Comparison of ENCODE assay signal across 8 cellular contexts in genomic region chr2:218074031-218074430, GRCh38. TPM values are rescaled to one million over a fixed set of nuclear protein-coding genes. Genes with fewer than 3 reads are reported as not detected.
A peak's percentile ranks its signal among the peaks of the same experiment; 100 is the strongest.
DNase-seq lines count a peak whose midpoint lies in the region; ATAC-seq lines count a peak whose summit lies in the region.

No MANE protein-coding gene starts in this region.

- H3K27ac ChIP-seq in mesenchymal stem cell (ENCODE audit: low read length, poor library complexity, severe bottlenecking), result no peak overlapping the region

- no peaks in the 10 kb centered on the region for H3K9me3 Mint-ChIP-seq in activated T-cell treated with anti-CD3 and anti-CD28 coated beads, Interleukin-2, amount 50 U/mL, for 24 hours

- no peak overlapping the region for H3K23ac ChIP-seq in mesenchymal stem cell (ENCODE audit: low read length in 2 of 2)

- no peak overlapping the region for H2BK120ac ChIP-seq in mesenchymal stem cell (ENCODE audit: low read depth, low read length)

- peak; percentile 15 for DNase-seq in activated T-cell treated with anti-CD3 and anti-CD28 coated beads for 48 hours (ENCODE audit: low read depth)
- no peak for DNase-seq in activated T-cell treated with anti-CD3 and anti-CD28 coated beads, Interleukin-2, amount 50 U/mL, for 24 hours
- peak; percentile 37 for DNase-seq in M059J (ENCODE audit: low read depth)
- peak; percentile 46 for DNase-seq in astrocyte of the hippocampus (ENCODE audit: low read depth, low spot score)
- DNase-seq in mesenchymal stem cell, result peak; percentile 36
- DNase-seq in NCI-H2029 treated with DMSO at 0.1 percent for 48 hours (lab: John Stamatoyannopoulos, UW), result no peak
- no peak for DNase-seq in effector CD4-positive, alpha-beta T cell

- H3K9me3 ChIP-seq in mesenchymal stem cell (ENCODE audit: control insufficient read depth, low read length), result no peaks in the 10 kb centered on the region

- H4K91ac ChIP-seq in mesenchymal stem cell (ENCODE audit: low read length), result no peak overlapping the region

- H2AK5ac ChIP-seq in mesenchymal stem cell (ENCODE audit: low read length, severe bottlenecking), result no peak overlapping the region

- H2BK15ac ChIP-seq in mesenchymal stem cell (ENCODE audit: low read depth, poor library complexity, severe bottlenecking), result no peak overlapping the region

- H3K4ac ChIP-seq in mesenchymal stem cell (ENCODE audit: low read depth in 1 of 2, low read length in 2 of 2), result no peak overlapping the region

- ATAC-seq in GM18858 (IDR thresholded peaks at IDR 0.05; ENCODE audit: unreplicated experiment), result no peak

- H3K4me1 ChIP-seq in mesenchymal stem cell (ENCODE audit: control insufficient read depth, insufficient read depth, low read depth, low read length), result peaks cover 1% of the 10 kb centered on the region

- no peak overlapping the region for H3K9ac ChIP-seq in mesenchymal stem cell (ENCODE audit: low read length)

- no peak overlapping the region for H3K4me3 Mint-ChIP-seq in activated T-cell treated with anti-CD3 and anti-CD28 coated beads, Interleukin-2, amount 50 U/mL, for 24 hours

- no peak overlapping the region for H3K27ac Mint-ChIP-seq in activated T-cell treated with anti-CD3 and anti-CD28 coated beads, Interleukin-2, amount 50 U/mL, for 24 hours

- no peaks in the 10 kb centered on the region for H3K79me1 ChIP-seq in mesenchymal stem cell (replicated peaks; ENCODE audit: low read length, poor library complexity, severe bottlenecking)

- peaks cover 53 to 88% of the 10 kb centered on the region in 2 experiments for H3K27me3 ChIP-seq in mesenchymal stem cell (ENCODE audit: control insufficient read depth in 1 of 2, insufficient read depth in 1 of 2, low read length in 2 of 2)

- no peak overlapping the region for H2AFZ ChIP-seq in mesenchymal stem cell (ENCODE audit: low read depth, low read length)

- no peak overlapping the region for H3K18ac ChIP-seq in mesenchymal stem cell (ENCODE audit: low read depth in 1 of 2, low read length in 2 of 2)

- H3K4me3 ChIP-seq in mesenchymal stem cell (ENCODE audit: insufficient read depth in 1 of 2, low read depth in 1 of 2, low read length in 2 of 2), result no peak overlapping the region

- no peak overlapping the region for H2BK5ac ChIP-seq in mesenchymal stem cell (ENCODE audit: low read depth, low read length, poor library complexity, severe bottlenecking)

- no peak overlapping the region for H3K14ac ChIP-seq in mesenchymal stem cell (ENCODE audit: low read length in 2 of 2)

- H4K8ac ChIP-seq in mesenchymal stem cell (ENCODE audit: low read length), result no peak overlapping the region

- H3K4me2 ChIP-seq in mesenchymal stem cell (ENCODE audit: low read length, poor library complexity, severe bottlenecking), result no peak overlapping the region

- 47% methylated on average over 7 of the region's 7 CpGs for WGBS in mesenchymal stem cell

- H3K4me1 Mint-ChIP-seq in activated T-cell treated with anti-CD3 and anti-CD28 coated beads, Interleukin-2, amount 50 U/mL, for 24 hours (ENCODE audit: low read depth), result peaks cover 4% of the 10 kb centered on the region

- peaks cover 0 to 4% of the 10 kb centered on the region in 2 experiments for H3K36me3 ChIP-seq in mesenchymal stem cell (ENCODE audit: control insufficient read depth in 1 of 2, insufficient read depth in 2 of 2, low read depth in 1 of 2, low read length in 2 of 2)

- no peak overlapping the region for H2BK12ac ChIP-seq in mesenchymal stem cell (ENCODE audit: low read length in 2 of 2)

- peaks cover 5% of the 10 kb centered on the region for H3K27me3 Mint-ChIP-seq in activated T-cell treated with anti-CD3 and anti-CD28 coated beads, Interleukin-2, amount 50 U/mL, for 24 hours

- no peaks in the 10 kb centered on the region for H3K36me3 Mint-ChIP-seq in activated T-cell treated with anti-CD3 and anti-CD28 coated beads, Interleukin-2, amount 50 U/mL, for 24 hours (ENCODE audit: low read depth)

RNA-seq across cellular contexts. Expression of gene RUFY4, which starts 5.0 kb away (rescaled TPM):
- total RNA-seq in M059J (2014; rRNA removed; shearing (Covaris generic)), result not detected in 2 replicates
- polyA plus RNA-seq in mesenchymal stem cell (2013, experiment 1 of 2), result 0.06 TPM
- not detected for polyA plus RNA-seq in mesenchymal stem cell (2013, experiment 2 of 2)

RNA-seq across cellular contexts. Expression of gene CXCR2, which starts 51.8 kb away (rescaled TPM):
- total RNA-seq in M059J (2014; rRNA removed; shearing (Covaris generic)), result not detected in 2 replicates
- not detected for polyA plus RNA-seq in mesenchymal stem cell (2013, experiment 1 of 2)
- polyA plus RNA-seq in mesenchymal stem cell (2013, experiment 2 of 2), result not detected

Comparison
In these comparisons a context has a peak if more than half of its experiments do, and no peak if none do; other contexts are left out.
1. DNase-seq: peak in activated T-cell treated with anti-CD3 and anti-CD28 coated beads for 48 hours (single experiment), M059J (single experiment), astrocyte of the hippocampus (single experiment) and mesenchymal stem cell (single experiment); none in activated T-cell treated with anti-CD3 and anti-CD28 coated beads, Interleukin-2, amount 50 U/mL, for 24 hours (single experiment), NCI-H2029 treated with DMSO at 0.1 percent for 48 hours (single experiment) and effector CD4-positive, alpha-beta T cell (single experiment).